Comparison of ENCODE assay signal across 8 cellular contexts in genomic region chr17:77475012-77475976, GRCh38.
A peak's percentile ranks its signal among the peaks of the same experiment; 100 is the strongest.
DNase-seq lines count a peak whose midpoint lies in the region; ATAC-seq and TF ChIP-seq lines count a peak whose summit lies in the region.

No MANE protein-coding gene starts in this region.

- H3K4me1 ChIP-seq in hepatocyte (ENCODE audit: insufficient read depth) = peaks cover 96% of the 10 kb centered on the region

- H3K9me3 Mint-ChIP-seq in activated T-helper 1 cell treated with anti-CD3 and anti-CD28 coated beads, Interleukin-12 subunit alpha, Interleukin-12 subunit beta, Interleukin-2, Interleukin-4 antibody, amounts not matched to agents 30 ng/mL and 10 ng/mL and 1 ng/mL, durations not matched to agents 14 hours and 24 hours and 36 hours = peaks cover under 1% of the 10 kb centered on the region

- POLR2A ChIA-PET in BJ (lab: Charles Lee) = no interaction called here

- CTCF ChIA-PET in BJ (lab: Yijun Ruan, JAX) = interaction anchor here (0.6 to 5.6 kb wide), 5 partner anchors 30 to 1242 kb away, joined by 3 to 27 read pairs (median 3); no protein-coding TSS in a partner anchor

- peak overlapping the region; percentile 88 for H3K27ac Mint-ChIP-seq in activated T-helper 1 cell treated with anti-CD3 and anti-CD28 coated beads, Interleukin-12 subunit alpha, Interleukin-12 subunit beta, Interleukin-2, Interleukin-4 antibody, amounts not matched to agents 30 ng/mL and 10 ng/mL and 1 ng/mL, durations not matched to agents 14 hours and 24 hours and 36 hours

- no peak overlapping the region for H2AFZ ChIP-seq in hepatocyte

- peak overlapping the region; percentile 19 for H3K4me2 ChIP-seq in hepatocyte

- no peak overlapping the region for H3K4me3 ChIP-seq in BJ (ENCODE audit: low read depth, low read length)
- no peak overlapping the region for H3K4me3 ChIP-seq in hepatocyte

- peak overlapping the region; percentile 95 for H3K27ac ChIP-seq in hepatocyte

- 72% methylated on average over 27 of the region's 27 CpGs for WGBS in hepatocyte (ENCODE audit: low lambda C conversion rate, missing lambda C conversion rate)

- TF ChIP-seq CTCF in BJ (IDR thresholded peaks at IDR 0.05; ENCODE audit: insufficient read depth, low read depth, low read length) (no peak), hepatocyte (IDR thresholded peaks at IDR 0.05; ENCODE audit: poor library complexity) (no peak)

- peaks cover 59% of the 10 kb centered on the region for H4K20me1 ChIP-seq in hepatocyte (ENCODE audit: insufficient read depth, poor library complexity, severe bottlenecking)

- peaks cover 90% of the 10 kb centered on the region for H3K79me2 ChIP-seq in hepatocyte

- peaks cover 73% of the 10 kb centered on the region for H3K4me1 Mint-ChIP-seq in activated T-helper 1 cell treated with anti-CD3 and anti-CD28 coated beads, Interleukin-12 subunit alpha, Interleukin-12 subunit beta, Interleukin-2, Interleukin-4 antibody, amounts not matched to agents 30 ng/mL and 10 ng/mL and 1 ng/mL, durations not matched to agents 14 hours and 24 hours and 36 hours (ENCODE audit: low read depth)

- no peak for ATAC-seq in GM21737 (IDR thresholded peaks at IDR 0.05; ENCODE audit: unreplicated experiment)
- ATAC-seq in GM21576 (IDR thresholded peaks at IDR 0.05; ENCODE audit: unreplicated experiment) = no peak
- no peak for ATAC-seq in HG03045 (IDR thresholded peaks at IDR 0.05; ENCODE audit: unreplicated experiment)

- no peaks in the 10 kb centered on the region for H3K9me2 ChIP-seq in hepatocyte (replicated peaks; ENCODE audit: insufficient read depth)

- peaks cover 29% of the 10 kb centered on the region for H3K36me3 Mint-ChIP-seq in activated T-helper 1 cell treated with anti-CD3 and anti-CD28 coated beads, Interleukin-12 subunit alpha, Interleukin-12 subunit beta, Interleukin-2, Interleukin-4 antibody, amounts not matched to agents 30 ng/mL and 10 ng/mL and 1 ng/mL, durations not matched to agents 14 hours and 24 hours and 36 hours (ENCODE audit: low read depth)

- H3K9me3 ChIP-seq in hepatocyte (ENCODE audit: low read depth) = no peaks in the 10 kb centered on the region

- no peaks in the 10 kb centered on the region for H3K27me3 Mint-ChIP-seq in activated T-helper 1 cell treated with anti-CD3 and anti-CD28 coated beads, Interleukin-12 subunit alpha, Interleukin-12 subunit beta, Interleukin-2, Interleukin-4 antibody, amounts not matched to agents 30 ng/mL and 10 ng/mL and 1 ng/mL, durations not matched to agents 14 hours and 24 hours and 36 hours (ENCODE audit: insufficient read depth)

- H3K36me3 ChIP-seq in BJ (ENCODE audit: control insufficient read depth, insufficient read depth, low read length) = no peaks in the 10 kb centered on the region; the same call in none of the 2 replicates
- no peaks in the 10 kb centered on the region for H3K36me3 ChIP-seq in hepatocyte (replicated peaks; ENCODE audit: insufficient read depth, low read depth)

- H3K4me3 Mint-ChIP-seq in activated T-helper 1 cell treated with anti-CD3 and anti-CD28 coated beads, Interleukin-12 subunit alpha, Interleukin-12 subunit beta, Interleukin-2, Interleukin-4 antibody, amounts not matched to agents 30 ng/mL and 10 ng/mL and 1 ng/mL, durations not matched to agents 14 hours and 24 hours and 36 hours = peak overlapping the region; percentile 38

- DNase-seq in BJ (ENCODE audit: low read depth) (peak; percentile 44), NCI-H2107 (lab: John Stamatoyannopoulos, UW) (peak; percentile 56), hepatocyte (ENCODE audit: low spot score) (peak; percentile 53)
- DNase-seq in activated T-helper 1 cell treated with anti-CD3 and anti-CD28 coated beads, Interleukin-12 subunit alpha, Interleukin-12 subunit beta, Interleukin-2, Interleukin-4 antibody, amounts not matched to agents 30 ng/mL and 10 ng/mL and 1 ng/mL, durations not matched to agents 14 hours and 24 hours and 36 hours (ENCODE audit: low spot score) = no peak
- peak; percentile 84 for DNase-seq in stimulated activated CD8-positive, alpha-beta memory T cell treated with anti-CD3 and anti-CD28 coated beads, Interleukin-4, amount 100 ng/mL, for 48 hours

- H3K27me3 ChIP-seq in BJ (ENCODE audit: control insufficient read depth, insufficient read depth, low read length) (no peaks in the 10 kb centered on the region), hepatocyte (no peaks in the 10 kb centered on the region)

- intact Hi-C loops in activated T-helper 1 cell treated with anti-CD3 and anti-CD28 coated beads, Interleukin-12 subunit alpha, Interleukin-12 subunit beta, Interleukin-2, Interleukin-4 antibody, amounts not matched to agents 30 ng/mL and 10 ng/mL and 1 ng/mL, durations not matched to agents 14 hours and 24 hours and 36 hours (cut with micrococcal nuclease) = no loop called here
